ENCODE assay signal across 18 cellular contexts in the genomic region with DNA sequence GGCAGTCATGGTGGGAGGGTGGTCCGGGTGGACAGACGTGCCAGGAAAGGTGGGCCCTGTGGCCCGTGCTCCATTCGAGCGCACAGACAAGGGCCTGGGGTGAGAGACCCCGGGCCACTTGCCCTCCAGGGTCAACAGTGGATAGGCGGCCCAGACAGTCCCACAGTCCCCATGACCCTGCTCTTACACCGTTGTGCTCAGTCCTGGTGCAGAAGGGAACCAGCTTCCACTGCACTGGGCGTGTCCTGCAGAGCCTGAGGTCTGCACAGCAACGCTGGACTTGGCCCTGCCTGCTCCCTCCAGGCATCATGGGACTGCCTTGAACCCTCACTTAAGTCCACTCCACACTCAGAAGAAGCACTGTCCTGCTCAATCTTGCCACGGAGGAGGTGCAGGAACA. TPM values are rescaled to one million over a fixed set of nuclear protein-coding genes. Genes with fewer than 3 reads are reported as not detected.
DNase-seq lines count a peak whose midpoint lies in the region; ATAC-seq and TF ChIP-seq lines count a peak whose summit lies in the region.
"Had no signal": no experiment of that assay in that cellular context is flagged by ENCODE, and none has a peak within 500 bp of the region (broad histone marks: within the 10 kb centered on the region; RNA-seq: fewer than 3 reads in every experiment).

No MANE protein-coding gene starts in this region.

- intact Hi-C loops in Panc1 (cut with micrococcal nuclease; ENCODE audit: unreplicated experiment), result no loop called here

- DNase-seq in Panc1 (ENCODE audit: low read depth, low spot score) (no peak), osteoblast (ENCODE audit: insufficient read length, low spot score, missing footprints) (peak; percentile 46), chondrocyte (ENCODE audit: low spot score) (no peak), NCI-H2196 (lab: John Stamatoyannopoulos, UW; ENCODE audit: unreplicated experiment) (no peak)
- DNase-seq: ACHN, Caco-2, DMS153, KBM-7, NCI-H1092, NCI-H146, NCI-H2081, NCI-H510A, NCI-H82, PC-3, SHP77 had no signal

- peaks cover 11% of the 10 kb centered on the region for H3K4me1 ChIP-seq in Panc1 (ENCODE audit: control insufficient read depth, insufficient read depth, low read length)
- no peaks in the 10 kb centered on the region for H3K4me1 ChIP-seq in osteoblast (ENCODE audit: insufficient read depth, low read length)
- peaks cover 0 to 41% (median 28%) of the 10 kb centered on the region in 5 donors for H3K4me1 ChIP-seq in subcutaneous abdominal adipose tissue (ENCODE audit: control insufficient read depth in 5 of 5, insufficient read depth in 5 of 5, low read length in 5 of 5)
- H3K4me1 ChIP-seq: Caco-2 had no signal

- H3K9me3 Mint-ChIP-seq in chondrocyte (ENCODE audit: low read depth), result no peaks in the 10 kb centered on the region

- POLR2A ChIA-PET in Panc1 (lab: Charles Lee), result interaction anchor here (0.7 kb wide), 1 partner anchor 22 kb away, joined by 3 read pairs; no protein-coding TSS in a partner anchor

- no peak overlapping the region for H3K4me2 ChIP-seq in osteoblast (ENCODE audit: insufficient read depth, low read length)

- H3K4me3 ChIP-seq in Panc1 (ENCODE audit: low read depth in 2 of 2, low read length in 2 of 2) (no peak overlapping the region), osteoblast (ENCODE audit: insufficient read depth, low read length) (no peak overlapping the region), subcutaneous abdominal adipose tissue (ENCODE audit: low read depth in 1 of 5, low read length in 5 of 5) (no peak overlapping the region)

- CTCF ChIA-PET in Panc1 (lab: Charles Lee), result no interaction called here

- peaks cover 42% of the 10 kb centered on the region for H4K20me1 ChIP-seq in osteoblast (ENCODE audit: insufficient read depth, low read length)

- H3K27ac ChIP-seq in Panc1 (ENCODE audit: low read length), result peak overlapping the region; percentile 73
- no peak overlapping the region for H3K27ac ChIP-seq in osteoblast (ENCODE audit: low read depth, low read length)
- H3K27ac ChIP-seq in subcutaneous abdominal adipose tissue (ENCODE audit: low read depth, low read length), result peak overlapping the region; percentile 18

- no peak for TF ChIP-seq POLR2A in GM18505 (IDR thresholded peaks at IDR 0.05; ENCODE audit: borderline replicate concordance, extremely low read depth, insufficient read depth, insufficient read length)

- H3K9ac ChIP-seq in subcutaneous abdominal adipose tissue (ENCODE audit: low read length in 5 of 5), result no peak overlapping the region

- H3K36me3 ChIP-seq in Panc1 (ENCODE audit: control insufficient read depth, insufficient read depth, low read length) (no peaks in the 10 kb centered on the region), osteoblast (ENCODE audit: insufficient read depth, low read length) (peaks cover 55% of the 10 kb centered on the region), subcutaneous abdominal adipose tissue (ENCODE audit: control insufficient read depth in 5 of 5, insufficient read depth in 5 of 5, low read length in 5 of 5) (peaks cover 6 to 45% (median 35%) of the 10 kb centered on the region in 5 donors)

- TF ChIP-seq CTCF in Panc1 (IDR thresholded peaks at IDR 0.05), result no peak
- TF ChIP-seq CTCF in osteoblast (IDR thresholded peaks at IDR 0.05; ENCODE audit: extremely low read depth, low read depth, low read length), result no peak
- no peak for TF ChIP-seq CTCF in chondrocyte (IDR thresholded peaks at IDR 0.05)

- no peaks in the 10 kb centered on the region for H3K9me3 ChIP-seq in Panc1 (ENCODE audit: control insufficient read depth, insufficient read depth, low read depth, low read length)
- no peaks in the 10 kb centered on the region for H3K9me3 ChIP-seq in osteoblast (ENCODE audit: low read depth, low read length)
- no peaks in the 10 kb centered on the region for H3K9me3 ChIP-seq in subcutaneous abdominal adipose tissue (ENCODE audit: control insufficient read depth in 5 of 5, low read length in 5 of 5)
- H3K9me3 ChIP-seq: Caco-2 had no signal

- H3K36me3 Mint-ChIP-seq in chondrocyte (ENCODE audit: low read depth), result peaks cover 25% of the 10 kb centered on the region

- no peak overlapping the region for H3K4me3 Mint-ChIP-seq in chondrocyte (ENCODE audit: unreplicated experiment)

- in situ Hi-C loops in Panc1 (cut with HindIII; ENCODE audit: low pct_unique_long_range_greater_than_20kb, low sequenced_read_pairs), result no loop called here

- BruUV-seq in Panc1 (replicated peaks; lab: Mats Ljungman, UMichigan), result no TSS peak

- ATAC-seq in Panc1 (peak; percentile 47; the same call in 1 of the 2 replicates), esophagus mucosa (peak; percentile 15), GM18505 (IDR thresholded peaks at IDR 0.05; ENCODE audit: unreplicated experiment) (no peak)
- ATAC-seq: PC-3 had no signal

- H2AFZ ChIP-seq in osteoblast (ENCODE audit: low read length), result no peak overlapping the region

- H3K27me3 Mint-ChIP-seq in chondrocyte (ENCODE audit: low read depth), result no peaks in the 10 kb centered on the region

- H3K27ac Mint-ChIP-seq in chondrocyte (ENCODE audit: unreplicated experiment), result no peak overlapping the region

- peaks cover 18% of the 10 kb centered on the region for H3K4me1 Mint-ChIP-seq in chondrocyte (ENCODE audit: low read depth)

- H3K27me3 ChIP-seq in Panc1 (ENCODE audit: control insufficient read depth, insufficient read depth, low read length), result no peaks in the 10 kb centered on the region
- H3K27me3 ChIP-seq in osteoblast (ENCODE audit: insufficient read depth, low read length), result no peaks in the 10 kb centered on the region
- no peaks in the 10 kb centered on the region for H3K27me3 ChIP-seq in subcutaneous abdominal adipose tissue (ENCODE audit: control insufficient read depth in 5 of 5, insufficient read depth in 4 of 5, low read length in 5 of 5)

- peaks cover 50% of the 10 kb centered on the region for H3K79me2 ChIP-seq in osteoblast (ENCODE audit: insufficient read depth, low read length)

RNA-seq across cellular contexts. Expression of gene PXDN, which starts 52.0 kb away (rescaled TPM):
- total RNA-seq in Panc1 (2021; ENCODE audit: unreplicated experiment) (2.5 TPM), esophagus mucosa (7.1 TPM), osteoblast (307 and 324 TPM in 2 replicates), chondrocyte (499 to 576 TPM (median 571 TPM) in 3 replicates)
- 4.5 TPM for polyA plus RNA-seq in Panc1 (2012; ENCODE audit: insufficient read length)

Comparison
In these comparisons a context has a peak if more than half of its experiments do, and no peak if none do; other contexts are left out.
1. RNA of gene PXDN, which starts 52.0 kb away (total RNA-seq): 499 to 576 TPM in chondrocyte and 307 to 324 TPM in osteoblast; 7.1 TPM in esophagus mucosa (single experiment) and 2.5 TPM in Panc1 (single experiment); every median in the first group is over 10 times any median in the second.